ENCODE assay signal across 9 cellular contexts in genomic region chr20:62652894-62653305, GRCh38. TPM values are rescaled to one million over a fixed set of nuclear protein-coding genes. Genes with fewer than 3 reads are reported as not detected.
DNase-seq lines count a peak whose midpoint lies in the region; ATAC-seq and TF ChIP-seq lines count a peak whose summit lies in the region.
"Had no signal": no experiment of that assay in that cellular context is flagged by ENCODE, and none has a peak within 500 bp of the region (broad histone marks: within the 10 kb centered on the region; RNA-seq: fewer than 3 reads in every experiment).

No MANE protein-coding gene starts in this region.

- DNase-seq in heart right ventricle (peak in 1 of 2 donors; percentile 42), cardiac septum (ENCODE audit: low spot score) (no peak), vagina (ENCODE audit: extremely low spot score in 2 of 2) (no peak), NCI-H1436 (lab: John Stamatoyannopoulos, UW) (no peak)
- no peak for DNase-seq in effector memory CD4-positive, alpha-beta T cell
- no peak for DNase-seq in natural killer cell treated with Interleukin-12 subunit alpha and Interleukin-12 subunit beta and Interleukin-15 and Interleukin-18, amount 100 ng/mL, for 72 hours (ENCODE audit: low spot score)

- peak in 3 of 8 donors; percentile 0 to 10 (median 0) for ATAC-seq in heart right ventricle
- no peak for ATAC-seq in natural killer cell treated with Interleukin-12 subunit alpha and Interleukin-12 subunit beta and Interleukin-15 and Interleukin-18, amount 100 ng/mL, for 72 hours
- no peak for ATAC-seq in activated CD4-positive, CD25-positive, alpha-beta regulatory T cell treated with anti-CD3 and anti-CD28 coated beads, Interleukin-2, amount 50 U/mL, for 24 hours
- no peak for ATAC-seq in GM21447 (IDR thresholded peaks at IDR 0.05; ENCODE audit: unreplicated experiment)

- 80 to 82% methylated on average over 20 of the region's 20 CpGs for WGBS in heart right ventricle, 2 donors

- peak overlapping the region; percentile 76 for H3K4me3 Mint-ChIP-seq in natural killer cell treated with Interleukin-12 subunit alpha and Interleukin-12 subunit beta and Interleukin-15 and Interleukin-18, amount 100 ng/mL, for 72 hours

- no peaks in the 10 kb centered on the region for H3K27me3 ChIP-seq in heart right ventricle
- no peaks in the 10 kb centered on the region for H3K27me3 ChIP-seq in effector memory CD4-positive, alpha-beta T cell (replicated peaks; ENCODE audit: control insufficient read depth, insufficient read depth, low read length, poor library complexity, severe bottlenecking)
- no peaks in the 10 kb centered on the region for H3K27me3 ChIP-seq in vagina

- H3K4me3 ChIP-seq in heart right ventricle (peak overlapping the region in 7 of 10 donors; percentile 0 to 38 (median 26)), vagina (peak overlapping the region; percentile 17 to 33)
- H3K4me3 ChIP-seq in effector memory CD4-positive, alpha-beta T cell (ENCODE audit: insufficient read depth, low read depth, low read length, poor library complexity, severe bottlenecking): peak overlapping the region; percentile 49

- H3K9me3 ChIP-seq in heart right ventricle (no peaks in the 10 kb centered on the region), vagina (no peaks in the 10 kb centered on the region)
- H3K9me3 ChIP-seq in effector memory CD4-positive, alpha-beta T cell (ENCODE audit: control insufficient read depth, low read length): no peaks in the 10 kb centered on the region

- peaks cover 0 to 16% (median 0%) of the 10 kb centered on the region in 9 donors for H3K36me3 ChIP-seq in heart right ventricle
- H3K36me3 ChIP-seq in effector memory CD4-positive, alpha-beta T cell (ENCODE audit: control insufficient read depth, insufficient read depth, low read length): no peaks in the 10 kb centered on the region
- H3K36me3 ChIP-seq in vagina: no peaks in the 10 kb centered on the region

- H3K27ac ChIP-seq in heart right ventricle (peak overlapping the region; percentile 79 to 95 (median 90)), vagina (peak overlapping the region; percentile 87)
- H3K27ac ChIP-seq in effector memory CD4-positive, alpha-beta T cell (ENCODE audit: insufficient read depth, low read length, poor library complexity, severe bottlenecking): peak overlapping the region; percentile 88

- H3K9me3 Mint-ChIP-seq in natural killer cell treated with Interleukin-12 subunit alpha and Interleukin-12 subunit beta and Interleukin-15 and Interleukin-18, amount 100 ng/mL, for 72 hours: no peaks in the 10 kb centered on the region

- H3K4me1 ChIP-seq in heart right ventricle (peaks cover 11 to 47% (median 36%) of the 10 kb centered on the region in 9 donors), vagina (peaks cover 35% of the 10 kb centered on the region)
- H3K4me1 ChIP-seq in effector memory CD4-positive, alpha-beta T cell (ENCODE audit: control insufficient read depth, insufficient read depth, low read length, poor library complexity, severe bottlenecking): peaks cover 23% of the 10 kb centered on the region

- peak overlapping the region; percentile 77 to 96 for H3K27ac Mint-ChIP-seq in natural killer cell treated with Interleukin-12 subunit alpha and Interleukin-12 subunit beta and Interleukin-15 and Interleukin-18, amount 100 ng/mL, for 72 hours

- no peak for TF ChIP-seq POLR2A in vagina (IDR thresholded peaks at IDR 0.05)

- no peaks in the 10 kb centered on the region for H3K27me3 Mint-ChIP-seq in natural killer cell treated with Interleukin-12 subunit alpha and Interleukin-12 subunit beta and Interleukin-15 and Interleukin-18, amount 100 ng/mL, for 72 hours
- H3K27me3 Mint-ChIP-seq: progenitor cell of endocrine pancreas had no signal

- intact Hi-C loops in heart right ventricle (cut with DNase I) (loop anchor here in 1 of 10 donors (1.0 kb wide), 1 partner anchor 30 kb away; no protein-coding TSS in a partner anchor), cardiac septum (cut with DNase I) (no loop called here), vagina (cut with DNase I) (no loop called here)

- H3K36me3 Mint-ChIP-seq in natural killer cell treated with Interleukin-12 subunit alpha and Interleukin-12 subunit beta and Interleukin-15 and Interleukin-18, amount 100 ng/mL, for 72 hours: no peaks in the 10 kb centered on the region

- no peak for TF ChIP-seq CTCF in heart right ventricle (IDR thresholded peaks at IDR 0.05)
- TF ChIP-seq CTCF in vagina (IDR thresholded peaks at IDR 0.05): no peak

- peaks cover 20% of the 10 kb centered on the region in 2 donors for H3K4me1 Mint-ChIP-seq in natural killer cell treated with Interleukin-12 subunit alpha and Interleukin-12 subunit beta and Interleukin-15 and Interleukin-18, amount 100 ng/mL, for 72 hours (ENCODE audit: low read depth in 2 of 2)

RNA-seq across cellular contexts. Expression of gene SLCO4A1, which starts 10.6 kb away (rescaled TPM):
- total RNA-seq in heart right ventricle: 10 to 100 TPM in 3 of 10 donors, 1 to 10 TPM in 7; 1.5 to 34.3 (median 4.9) TPM
- 10 to 100 TPM; 21.7 to 52.7 TPM for polyA plus RNA-seq in heart right ventricle
- total RNA-seq in cardiac septum: 10.8 TPM
- total RNA-seq in natural killer cell treated with Interleukin-12 subunit alpha and Interleukin-12 subunit beta and Interleukin-15 and Interleukin-18, amount 100 ng/mL, for 72 hours: 10 to 100 TPM; 42.9 to 88.3 TPM
- total RNA-seq in vagina: 45.9 TPM

RNA-seq across cellular contexts. Expression of gene NTSR1, which starts 55.7 kb away (rescaled TPM):
- total RNA-seq in heart right ventricle (under 1 TPM in 2 of 10 donors, not detected in 8; 0.08 TPM), cardiac septum (0.08 TPM), vagina (0.49 TPM)
- polyA plus RNA-seq in heart right ventricle: not detected
- not detected for total RNA-seq in natural killer cell treated with Interleukin-12 subunit alpha and Interleukin-12 subunit beta and Interleukin-15 and Interleukin-18, amount 100 ng/mL, for 72 hours
- total RNA-seq: progenitor cell of endocrine pancreas had no signal
